26 cellular contexts compared by ENCODE assay signal in genomic region chr6:168789699-168790098, GRCh38.
"Had no signal": no experiment of that assay in that cellular context is flagged by ENCODE, and none has a peak within 500 bp of the region (broad histone marks: within the 10 kb centered on the region; RNA-seq: fewer than 3 reads in every experiment).

No MANE protein-coding gene starts in this region.

- H3K4me3 ChIP-seq: left lung, lower lobe of right lung, pancreas, prostate gland, skin epidermis, suprapubic skin, thoracic aorta, tibial artery, upper lobe of right lung had no signal

- H3K36me3 ChIP-seq: left lung, lower lobe of right lung, pancreas, prostate gland, suprapubic skin, thoracic aorta, tibial artery, upper lobe of right lung had no signal

- H3K4me1 ChIP-seq: left lung, lower lobe of right lung, pancreas, prostate gland, suprapubic skin, tibial artery, upper lobe of right lung had no signal

- DNase-seq: hypothalamus; immature natural killer cell; kidney; left colon; left lung; lower lobe of right lung; mammary epithelial cell; mesenchymal stem cell; naive thymus-derived CD8-positive, alpha-beta T cell; nucleus accumbens; pancreas; posterior cingulate gyrus; retina; right cardiac atrium; stimulated activated CD4-positive, alpha-beta T cell treated with anti-CD3 and anti-CD28 coated beads, Interleukin-12 subunit alpha, Interleukin-12 subunit beta, amount 100 ng/mL, for 4 hours; stimulated activated CD4-positive, alpha-beta T cell treated with anti-CD3 and anti-CD28 coated beads, Interleukin-2, amount 100 ng/mL, for 48 hours; stimulated activated CD4-positive, alpha-beta T cell treated with anti-CD3 and anti-CD28 coated beads, Interleukin-4, amount 100 ng/mL, for 4 hours; stimulated activated CD8-positive, alpha-beta memory T cell treated with anti-CD3 and anti-CD28 coated beads, Interleukin-4, amount 100 ng/mL, for 48 hours; stimulated activated naive CD4-positive, alpha-beta T cell treated with Interleukin-2 at 50 U/mL for 16 hours; stimulated activated naive CD8-positive, alpha-beta T cell treated with anti-CD3 and anti-CD28 coated beads, Interleukin-15, amount 100 ng/mL, for 72 hours; tibial artery; upper lobe of right lung had no signal

- H3K27me3 ChIP-seq: pancreas, tibial artery, upper lobe of right lung had no signal

- H3K9me3 ChIP-seq: lower lobe of right lung, pancreas, prostate gland, suprapubic skin, thoracic aorta, tibial artery, upper lobe of right lung had no signal

- H3K27ac ChIP-seq: left lung, lower lobe of right lung, pancreas, prostate gland, skin epidermis, suprapubic skin, thoracic aorta, tibial artery, upper lobe of right lung had no signal
